Comparison of ENCODE assay signal across 1 cellular context in the genomic region with DNA sequence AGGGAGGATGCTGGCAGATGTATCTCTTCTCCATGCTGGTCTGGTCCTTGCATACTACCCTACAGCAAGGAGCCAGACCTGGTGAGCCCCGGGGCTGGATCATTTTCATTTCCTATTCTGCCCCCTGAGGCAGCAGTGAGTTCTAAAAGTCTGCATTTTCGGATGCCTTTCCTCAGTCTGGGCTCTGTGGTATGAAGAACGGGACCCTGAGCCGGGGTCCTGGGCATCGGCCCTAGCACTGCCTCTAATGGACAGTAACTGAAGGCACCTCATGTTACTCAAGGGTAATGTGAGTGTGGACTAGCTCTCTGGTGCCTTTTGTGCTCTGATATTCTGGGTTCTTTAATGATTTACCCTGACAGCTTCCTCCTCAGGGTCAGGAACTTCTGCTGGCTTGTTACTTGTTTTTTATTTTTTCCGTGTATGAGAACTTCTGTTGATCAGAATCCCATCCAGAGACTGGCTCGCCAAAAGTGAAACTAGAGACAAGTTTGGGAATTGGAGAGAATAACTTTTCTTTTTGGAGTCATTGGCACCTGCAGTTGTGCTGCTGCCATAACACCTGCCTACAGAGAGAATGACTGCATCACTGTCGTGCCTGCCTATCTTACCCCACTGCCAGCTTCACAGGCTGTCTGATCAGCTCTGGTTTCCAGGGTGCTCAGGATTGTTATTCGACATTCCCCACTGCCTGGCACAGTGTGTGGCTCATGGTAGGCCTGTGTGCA.
TF ChIP-seq lines count a peak whose summit lies in the region.

No MANE protein-coding gene starts in this region.

TF ChIP-seq in HepG2, 621 proteins besides CTCF, POLR2A, EP300 and RAD21 (continued from another document):
- TF ChIP-seq, protein P1, sequence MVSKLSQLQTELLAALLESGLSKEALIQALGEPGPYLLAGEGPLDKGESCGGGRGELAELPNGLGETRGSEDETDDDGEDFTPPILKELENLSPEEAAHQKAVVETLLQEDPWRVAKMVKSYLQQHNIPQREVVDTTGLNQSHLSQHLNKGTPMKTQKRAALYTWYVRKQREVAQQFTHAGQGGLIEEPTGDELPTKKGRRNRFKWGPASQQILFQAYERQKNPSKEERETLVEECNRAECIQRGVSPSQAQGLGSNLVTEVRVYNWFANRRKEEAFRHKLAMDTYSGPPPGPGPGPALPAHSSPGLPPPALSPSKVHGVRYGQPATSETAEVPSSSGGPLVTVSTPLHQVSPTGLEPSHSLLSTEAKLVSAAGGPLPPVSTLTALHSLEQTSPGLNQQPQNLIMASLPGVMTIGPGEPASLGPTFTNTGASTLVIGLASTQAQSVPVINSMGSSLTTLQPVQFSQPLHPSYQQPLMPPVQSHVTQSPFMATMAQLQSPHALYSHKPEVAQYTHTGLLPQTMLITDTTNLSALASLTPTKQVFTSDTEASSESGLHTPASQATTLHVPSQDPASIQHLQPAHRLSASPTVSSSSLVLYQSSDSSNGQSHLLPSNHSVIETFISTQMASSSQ (IDR thresholded peaks at IDR 0.05; ENCODE audit: low read depth) = 0 out of 2 replicates have a peak, but pooled peaks have one; percentile 33
- TF ChIP-seq, protein P1 (CRISPR knock-in tag; IDR thresholded peaks at IDR 0.05; ENCODE audit: borderline replicate concordance) = no peak
- TF ChIP-seq ZNF883 (CRISPR knock-in tag; IDR thresholded peaks at IDR 0.05; ENCODE audit: not compliant biosample characterization) (peak; percentile 31), REL (CRISPR knock-in tag; conservative IDR thresholded peaks at IDR 0.05) (no peak)
TF ChIP-seq in HepG2: peak in this region for 5.
